Comparison of ENCODE assay signal across 8 cellular contexts in genomic region chr3:113018461-113019181, GRCh38. TPM values are rescaled to one million over a fixed set of nuclear protein-coding genes. Genes with fewer than 3 reads are reported as not detected.
A peak's percentile ranks its signal among the peaks of the same experiment; 100 is the strongest.
DNase-seq lines count a peak whose midpoint lies in the region; ATAC-seq and TF ChIP-seq lines count a peak whose summit lies in the region.

No MANE protein-coding gene starts in this region.

- no peak for TF ChIP-seq CTCF in BE2C (IDR thresholded peaks at IDR 0.05; ENCODE audit: low read depth, low read length)

- H3K4me1 ChIP-seq in BE2C (0 out of 2 replicates have a peak, but pooled peaks cover 4% of the 10 kb centered on the region), neuron (ENCODE audit: insufficient read depth, low read length) (peaks cover 19% of the 10 kb centered on the region)

- H3K36me3 Mint-ChIP-seq in T-helper 17 cell (ENCODE audit: low read depth), result peaks cover 3% of the 10 kb centered on the region

- H2AFZ ChIP-seq in neuron (ENCODE audit: low read depth, low read length), result peak overlapping the region; percentile 84

- DNase-seq in BE2C (no peak), T-helper 17 cell (no peak), erythroblast (lab: John Stamatoyannopoulos, UW) (peak; percentile 49 to 62), NCI-H2107 treated with DMSO at 0.1 percent for 48 hours (lab: John Stamatoyannopoulos, UW; ENCODE audit: unreplicated experiment) (no peak)
- DNase-seq in stimulated activated CD8-positive, alpha-beta memory T cell treated with anti-CD3 and anti-CD28 coated beads, Interleukin-4, amount 100 ng/mL, for 48 hours, result no peak

- peak overlapping the region; percentile 97 for H3K27ac Mint-ChIP-seq in T-helper 17 cell

- ATAC-seq in GM21717 (IDR thresholded peaks at IDR 0.05; ENCODE audit: unreplicated experiment) (peak; percentile 1), T-helper 17 cell (peak; percentile 4), GM21390 (IDR thresholded peaks at IDR 0.05; ENCODE audit: unreplicated experiment) (no peak)

- H3K27me3 ChIP-seq in BE2C (no peaks in the 10 kb centered on the region), neuron (ENCODE audit: insufficient read depth, low read length) (no peaks in the 10 kb centered on the region)

- peak overlapping the region; percentile 94 for H3K4me3 Mint-ChIP-seq in T-helper 17 cell

- H3K4me1 Mint-ChIP-seq in T-helper 17 cell, result peaks cover 46% of the 10 kb centered on the region

- no peak for TF ChIP-seq POLR2A in erythroblast (IDR thresholded peaks at IDR 0.05; ENCODE audit: low read length)

- no peaks in the 10 kb centered on the region for H3K27me3 Mint-ChIP-seq in T-helper 17 cell

- H3K9me3 ChIP-seq in BE2C, result no peaks in the 10 kb centered on the region
- H3K9me3 ChIP-seq in T-helper 17 cell (ENCODE audit: control insufficient read depth, low read length, poor library complexity, severe bottlenecking), result no peaks in the 10 kb centered on the region
- no peaks in the 10 kb centered on the region for H3K9me3 ChIP-seq in neuron (ENCODE audit: low read length)

- H3K4me3 ChIP-seq in BE2C (ENCODE audit: low read depth, low read length) (peak overlapping the region; percentile 85), neuron (ENCODE audit: low read length) (peak overlapping the region; percentile 73)

- H3K36me3 ChIP-seq in BE2C (peaks cover 16% of the 10 kb centered on the region), neuron (ENCODE audit: insufficient read depth, low read length) (peaks cover 33% of the 10 kb centered on the region)

RNA-seq across cellular contexts. Expression of gene GTPBP8, which starts 27.8 kb away (rescaled TPM):
- 19.2 TPM for polyA plus RNA-seq in BE2C (2012; ENCODE audit: insufficient read depth, insufficient read length, low read depth)
- total RNA-seq in T-helper 17 cell, result 10 to 100 TPM; 16.7 to 20.4 TPM

RNA-seq across cellular contexts. Expression of gene CD200R1, which starts 43.7 kb away (rescaled TPM):
- polyA plus RNA-seq in BE2C (2012; ENCODE audit: insufficient read depth, insufficient read length, low read depth), result 2.8 TPM
- total RNA-seq in T-helper 17 cell, result 10 to 100 TPM in 1 of 2 donors, 1 to 10 TPM in 1; 7.1 to 12.8 TPM

Comparison
In these comparisons a context has a peak if more than half of its experiments do, and no peak if none do; other contexts are left out.
1. DNase-seq: peak in erythroblast (2 of 2); none in BE2C (single experiment), T-helper 17 cell (0 of 3), NCI-H2107 treated with DMSO at 0.1 percent for 48 hours (single experiment) and stimulated activated CD8-positive, alpha-beta memory T cell treated with anti-CD3 and anti-CD28 coated beads, Interleukin-4, amount 100 ng/mL, for 48 hours (single experiment).